In the genomic region with DNA sequence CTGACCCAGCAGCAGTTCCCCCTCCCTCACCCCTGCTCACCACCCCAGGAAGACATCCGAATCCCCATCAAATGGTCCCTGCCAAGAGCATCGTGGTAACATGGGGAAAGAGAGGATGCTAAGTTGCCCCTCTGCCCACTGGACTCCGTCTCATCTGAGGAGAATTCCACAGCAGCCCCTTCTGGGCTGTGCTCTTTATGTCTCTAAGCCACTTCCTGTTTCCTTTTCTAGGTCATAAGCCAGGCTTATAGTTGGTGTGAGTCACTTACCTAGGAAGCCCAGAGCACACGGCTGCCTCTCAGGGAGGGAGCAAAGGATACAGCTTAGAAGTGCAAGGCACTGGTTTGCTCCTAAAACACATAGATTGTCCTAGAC, we compare ENCODE assay signal across 8 cellular contexts.
DNase-seq lines count a peak whose midpoint lies in the region; ATAC-seq and TF ChIP-seq lines count a peak whose summit lies in the region.

No MANE protein-coding gene starts in this region.

- H3K4me3 ChIP-seq in OCI-LY1 (ENCODE audit: low read depth, low read length, poor library complexity, severe bottlenecking) = no peak overlapping the region
- no peak overlapping the region for H3K4me3 ChIP-seq in aorta (ENCODE audit: low read length in 2 of 2)

- H3K27ac Mint-ChIP-seq in activated T-helper 2 cell treated with anti-CD3 and anti-CD28 coated beads, Interferon-gamma antibody, Interleukin-2, Interleukin-4, amounts not matched to agents 10 μg/mL and 5 μg/mL and 100 μg/mL, durations not matched to agents 14 hours and 24 hours and 36 hours = peak overlapping the region; percentile 97

- H4K20me1 ChIP-seq in OCI-LY1 (ENCODE audit: insufficient read depth, low read length) = no peaks in the 10 kb centered on the region

- no peaks in the 10 kb centered on the region for H3K9me2 ChIP-seq in OCI-LY1 (ENCODE audit: low read depth, low read length)

- no peaks in the 10 kb centered on the region for H3K27me3 Mint-ChIP-seq in activated T-helper 2 cell treated with anti-CD3 and anti-CD28 coated beads, Interferon-gamma antibody, Interleukin-2, Interleukin-4, amounts not matched to agents 10 μg/mL and 5 μg/mL and 100 μg/mL, durations not matched to agents 14 hours and 24 hours and 36 hours (ENCODE audit: low read depth)

- no peak for DNase-seq in activated CD4-positive, CD25-positive, alpha-beta regulatory T cell (lab: John Stamatoyannopoulos, UW)
- DNase-seq in activated T-helper 2 cell treated with anti-CD3 and anti-CD28 coated beads, Interferon-gamma antibody, Interleukin-2, Interleukin-4, amounts not matched to agents 10 μg/mL and 5 μg/mL and 100 μg/mL, durations not matched to agents 14 hours and 24 hours and 36 hours (ENCODE audit: low spot score) = peak; percentile 31
- DNase-seq in kidney tubule cell (ENCODE audit: low spot score) = peak; percentile 89
- DNase-seq in C1 segment of cervical spinal cord (lab: John Stamatoyannopoulos, UW) = no peak
- no peak for DNase-seq in aorta
- DNase-seq in amniotic stem cell (lab: John Stamatoyannopoulos, UW) = no peak

- H3K36me3 ChIP-seq in OCI-LY1 (ENCODE audit: insufficient read depth, low read length) (no peaks in the 10 kb centered on the region; the same call in 1 of the 2 replicates), aorta (ENCODE audit: control insufficient read depth in 1 of 2, insufficient read depth in 2 of 2, low read length in 1 of 2) (no peaks in the 10 kb centered on the region)

- no peaks in the 10 kb centered on the region for H3K9me3 ChIP-seq in OCI-LY1 (ENCODE audit: low read length)
- H3K9me3 ChIP-seq in aorta (ENCODE audit: control insufficient read depth, low read length) = no peaks in the 10 kb centered on the region

- intact Hi-C loops in activated T-helper 2 cell treated with anti-CD3 and anti-CD28 coated beads, Interferon-gamma antibody, Interleukin-2, Interleukin-4, amounts not matched to agents 10 μg/mL and 5 μg/mL and 100 μg/mL, durations not matched to agents 14 hours and 24 hours and 36 hours (cut with micrococcal nuclease) = no loop called here
- intact Hi-C loops in aorta (cut with DNase I) = no loop called here

- H3K36me3 Mint-ChIP-seq in activated T-helper 2 cell treated with anti-CD3 and anti-CD28 coated beads, Interferon-gamma antibody, Interleukin-2, Interleukin-4, amounts not matched to agents 10 μg/mL and 5 μg/mL and 100 μg/mL, durations not matched to agents 14 hours and 24 hours and 36 hours (ENCODE audit: low read depth) = peaks cover 35% of the 10 kb centered on the region

- H3K27me3 ChIP-seq in OCI-LY1 (ENCODE audit: insufficient read depth, low read length) (no peaks in the 10 kb centered on the region), aorta (ENCODE audit: control insufficient read depth in 1 of 2, insufficient read depth in 2 of 2, low read length in 1 of 2) (no peaks in the 10 kb centered on the region)

- peaks cover under 1% of the 10 kb centered on the region for H3K9me3 Mint-ChIP-seq in activated T-helper 2 cell treated with anti-CD3 and anti-CD28 coated beads, Interferon-gamma antibody, Interleukin-2, Interleukin-4, amounts not matched to agents 10 μg/mL and 5 μg/mL and 100 μg/mL, durations not matched to agents 14 hours and 24 hours and 36 hours

- TF ChIP-seq CTCF in OCI-LY1 (IDR thresholded peaks at IDR 0.05; ENCODE audit: low read length) = no peak

- peak overlapping the region; percentile 77 for H3K4me3 Mint-ChIP-seq in activated T-helper 2 cell treated with anti-CD3 and anti-CD28 coated beads, Interferon-gamma antibody, Interleukin-2, Interleukin-4, amounts not matched to agents 10 μg/mL and 5 μg/mL and 100 μg/mL, durations not matched to agents 14 hours and 24 hours and 36 hours (ENCODE audit: low read depth)

- peaks cover 55% of the 10 kb centered on the region for H3K4me1 Mint-ChIP-seq in activated T-helper 2 cell treated with anti-CD3 and anti-CD28 coated beads, Interferon-gamma antibody, Interleukin-2, Interleukin-4, amounts not matched to agents 10 μg/mL and 5 μg/mL and 100 μg/mL, durations not matched to agents 14 hours and 24 hours and 36 hours (ENCODE audit: low read depth)

- WGBS in aorta, 2 donors = 61 to 65% methylated on average over 4 of the region's 4 CpGs

- H3K4me2 ChIP-seq in OCI-LY1 (ENCODE audit: low read length) = no peak overlapping the region

- H3K9ac ChIP-seq in OCI-LY1 (ENCODE audit: low read length) = no peak overlapping the region; the same call in 1 of the 2 replicates

- no peaks in the 10 kb centered on the region for H3F3A ChIP-seq in OCI-LY1 (ENCODE audit: insufficient read depth, low read length)

- H3K27ac ChIP-seq in OCI-LY1 (ENCODE audit: low read depth, low read length, poor library complexity, severe bottlenecking) = no peak overlapping the region
- H3K27ac ChIP-seq in aorta (ENCODE audit: low read depth in 1 of 2, low read length in 2 of 2) = no peak overlapping the region

- H3K79me2 ChIP-seq in OCI-LY1 (ENCODE audit: insufficient read depth, low read length) = no peaks in the 10 kb centered on the region

- peak overlapping the region; percentile 13; the same call in 1 of the 2 replicates for H2AFZ ChIP-seq in OCI-LY1 (ENCODE audit: low read length)

- ATAC-seq in activated CD4-positive, CD25-positive, alpha-beta regulatory T cell treated with anti-CD3 and anti-CD28 coated beads, Interleukin-2, amount 50 U/mL, for 24 hours = peak; percentile 34 to 37
- no peak for ATAC-seq in aorta (ENCODE audit: low FRiP score)

- H3K4me1 ChIP-seq in OCI-LY1 (ENCODE audit: insufficient read depth, low read length, severe bottlenecking) (peaks cover 26% of the 10 kb centered on the region), aorta (ENCODE audit: control insufficient read depth in 1 of 2, insufficient read depth in 2 of 2, low read length in 2 of 2) (peaks cover 0 to 9% of the 10 kb centered on the region in 2 donors)

Comparison
In these comparisons a context has a peak if more than half of its experiments do, and no peak if none do; other contexts are left out.
1. DNase-seq: peak in activated T-helper 2 cell treated with anti-CD3 and anti-CD28 coated beads, Interferon-gamma antibody, Interleukin-2, Interleukin-4, amounts not matched to agents 10 μg/mL and 5 μg/mL and 100 μg/mL, durations not matched to agents 14 hours and 24 hours and 36 hours (single experiment) and kidney tubule cell (single experiment); none in activated CD4-positive, CD25-positive, alpha-beta regulatory T cell (0 of 4), C1 segment of cervical spinal cord (0 of 14), aorta (0 of 2) and amniotic stem cell (single experiment).